8 cellular contexts compared by ENCODE assay signal in genomic region chr5:114206640-114207039, GRCh38.
"Had no signal": no experiment of that assay in that cellular context is flagged by ENCODE, and none has a peak within 500 bp of the region (broad histone marks: within the 10 kb centered on the region; RNA-seq: fewer than 3 reads in every experiment).

No MANE protein-coding gene starts in this region.

- ATAC-seq: HCT116, K562 had no signal

- H3K9me3 ChIP-seq: HAP-1 had no signal

- DNase-seq: GM23248, GOT3, H7, IMR-90 had no signal

- H3K4me3 ChIP-seq: GM23248, HAP-1, K562 had no signal

- FAIRE-seq: HTR-8/SVneo, K562 had no signal

- H3K27ac ChIP-seq: GM23248 had no signal

- H3K36me3 ChIP-seq: HAP-1 had no signal
